8 cellular contexts compared by ENCODE assay signal in genomic region chr15:43776101-43776717, GRCh38. TPM values are rescaled to one million over a fixed set of nuclear protein-coding genes. Genes with fewer than 3 reads are reported as not detected.
DNase-seq lines count a peak whose midpoint lies in the region; ATAC-seq, FAIRE-seq and TF ChIP-seq lines count a peak whose summit lies in the region.

No MANE protein-coding gene starts in this region.

- H3K27ac ChIP-seq in foreskin keratinocyte (peak overlapping the region; percentile 35), rectal smooth muscle tissue (ENCODE audit: low read depth, low read length) (peak overlapping the region; percentile 74)

- H3K27me3 ChIP-seq in foreskin keratinocyte (no peaks in the 10 kb centered on the region), rectal smooth muscle tissue (ENCODE audit: control insufficient read depth, insufficient read depth, low read length) (no peaks in the 10 kb centered on the region)

- peak overlapping the region; percentile 95 for H3K27ac Mint-ChIP-seq in activated CD8-positive, alpha-beta T cell treated with anti-CD3 and anti-CD28 coated beads, Interleukin-2, amount 10 ng/mL, durations not matched to agents 7 days and 5 days

- peak overlapping the region; percentile 47 for H3K9ac ChIP-seq in rectal smooth muscle tissue (ENCODE audit: low read length)

- DNase-seq in DMS53 treated with DMSO at 0.1 percent for 48 hours (lab: John Stamatoyannopoulos, UW; ENCODE audit: unreplicated experiment), result peak; percentile 51
- DNase-seq in activated CD8-positive, alpha-beta T cell treated with anti-CD3 and anti-CD28 coated beads, Interleukin-2, amount 10 ng/mL, durations not matched to agents 7 days and 5 days, result peak; percentile 42
- DNase-seq in foreskin keratinocyte, result peak; percentile 21 to 45
- DNase-seq in D721Med (ENCODE audit: insufficient read length, low spot score), result no peak
- DNase-seq in hippocampal formation (lab: John Stamatoyannopoulos, UW), result no peak

- H3K4me3 Mint-ChIP-seq in activated CD8-positive, alpha-beta T cell treated with anti-CD3 and anti-CD28 coated beads, Interleukin-2, amount 10 ng/mL, durations not matched to agents 7 days and 5 days, result peak overlapping the region; percentile 92

- H3K27me3 Mint-ChIP-seq in activated CD8-positive, alpha-beta T cell treated with anti-CD3 and anti-CD28 coated beads, Interleukin-2, amount 10 ng/mL, durations not matched to agents 7 days and 5 days (ENCODE audit: low read depth), result no peaks in the 10 kb centered on the region

- TF ChIP-seq CTCF in foreskin keratinocyte (conservative IDR thresholded peaks at IDR 0.05), result no peak
- no peak for TF ChIP-seq CTCF in D721Med (IDR thresholded peaks at IDR 0.05; ENCODE audit: insufficient read depth, missing control alignments)

- H3K4me3 ChIP-seq in rectal smooth muscle tissue (ENCODE audit: low read length), result peak overlapping the region; percentile 80

- ATAC-seq in GM19372 (IDR thresholded peaks at IDR 0.05; ENCODE audit: low read depth, unreplicated experiment) (peak; percentile 62), HG03432 (IDR thresholded peaks at IDR 0.05; ENCODE audit: unreplicated experiment) (peak; percentile 68), foreskin keratinocyte (peak; percentile 22)
- ATAC-seq in activated CD8-positive, alpha-beta T cell treated with anti-CD3 and anti-CD28 coated beads, Interleukin-2, amount 10 ng/mL, durations not matched to agents 7 days and 5 days, result no peak

- POLR2A ChIA-PET in activated CD8-positive, alpha-beta T cell treated with anti-CD3 and anti-CD28 coated beads, Interleukin-2, amount 10 ng/mL, durations not matched to agents 7 days and 5 days (lab: Charles Lee), result interaction anchor here (0.6 to 2.7 kb wide), 8 partner anchors 12 to 51 kb away, joined by 3 to 18 read pairs (median 6); partner anchors contain the start of genes HYPK, MFAP1 and SERINC4

- H3K36me3 Mint-ChIP-seq in activated CD8-positive, alpha-beta T cell treated with anti-CD3 and anti-CD28 coated beads, Interleukin-2, amount 10 ng/mL, durations not matched to agents 7 days and 5 days (ENCODE audit: low read depth), result peaks cover 37% of the 10 kb centered on the region

- peaks cover 13% of the 10 kb centered on the region for H3K36me3 ChIP-seq in rectal smooth muscle tissue (ENCODE audit: control insufficient read depth, insufficient read depth, low read length)

- H3K4me1 Mint-ChIP-seq in activated CD8-positive, alpha-beta T cell treated with anti-CD3 and anti-CD28 coated beads, Interleukin-2, amount 10 ng/mL, durations not matched to agents 7 days and 5 days (ENCODE audit: low read depth), result peaks cover 28% of the 10 kb centered on the region

- FAIRE-seq in D721Med (lab: Jason Lieb, UNC), result no peak

- H3K4me1 ChIP-seq in foreskin keratinocyte, result peaks cover 4% of the 10 kb centered on the region
- H3K4me1 ChIP-seq in rectal smooth muscle tissue (ENCODE audit: control insufficient read depth, insufficient read depth, low read length), result no peaks in the 10 kb centered on the region

- no peaks in the 10 kb centered on the region for H3K9me3 Mint-ChIP-seq in activated CD8-positive, alpha-beta T cell treated with anti-CD3 and anti-CD28 coated beads, Interleukin-2, amount 10 ng/mL, durations not matched to agents 7 days and 5 days (ENCODE audit: insufficient read depth)

- CTCF ChIA-PET in activated CD8-positive, alpha-beta T cell treated with anti-CD3 and anti-CD28 coated beads, Interleukin-2, amount 10 ng/mL, durations not matched to agents 7 days and 5 days (lab: Charles Lee), result interaction anchor here (0.6 to 3.6 kb wide), 17 partner anchors 11 to 1835 kb away, joined by 3 to 42 read pairs (median 6); partner anchors contain the start of genes HYPK, MFAP1, PDIA3 and SERF2

RNA-seq across cellular contexts. Expression of gene ELL3, which starts 0.6 kb away (rescaled TPM):
- 1 to 10 TPM; 3.1 to 4.4 TPM for total RNA-seq in activated CD8-positive, alpha-beta T cell treated with anti-CD3 and anti-CD28 coated beads, Interleukin-2, amount 10 ng/mL, durations not matched to agents 7 days and 5 days
- total RNA-seq in foreskin keratinocyte, result 3.4 and 4.2 TPM in 2 replicates
- 1.9 and 3.0 TPM in 2 replicates for polyA plus RNA-seq in foreskin keratinocyte

RNA-seq across cellular contexts. Expression of gene SERF2, which starts 15.9 kb away (rescaled TPM):
- total RNA-seq in activated CD8-positive, alpha-beta T cell treated with anti-CD3 and anti-CD28 coated beads, Interleukin-2, amount 10 ng/mL, durations not matched to agents 7 days and 5 days, result 1,000 to 10,000 TPM; 1,025 to 1,042 TPM
- total RNA-seq in foreskin keratinocyte, result 621 and 692 TPM in 2 replicates
- 982 and 1,148 TPM in 2 replicates for polyA plus RNA-seq in foreskin keratinocyte

RNA-seq across cellular contexts. Expression of gene SERINC4, which starts 23.8 kb away (rescaled TPM):
- total RNA-seq in activated CD8-positive, alpha-beta T cell treated with anti-CD3 and anti-CD28 coated beads, Interleukin-2, amount 10 ng/mL, durations not matched to agents 7 days and 5 days, result under 1 TPM; 0.21 to 0.39 TPM
- 0.04 and 0.07 TPM in 2 replicates for total RNA-seq in foreskin keratinocyte
- polyA plus RNA-seq in foreskin keratinocyte, result 0.06 and 0.08 TPM in 2 replicates

RNA-seq across cellular contexts. Expression of gene HYPK, which starts 24.2 kb away (rescaled TPM):
- total RNA-seq in activated CD8-positive, alpha-beta T cell treated with anti-CD3 and anti-CD28 coated beads, Interleukin-2, amount 10 ng/mL, durations not matched to agents 7 days and 5 days, result 10 to 100 TPM; 15.8 to 19.9 TPM
- 2.9 and 5.4 TPM in 2 replicates for total RNA-seq in foreskin keratinocyte
- polyA plus RNA-seq in foreskin keratinocyte, result 2.1 and 3.0 TPM in 2 replicates

RNA-seq across cellular contexts. Expression of gene PDIA3, which starts 30.0 kb away (rescaled TPM):
- 100 to 1,000 TPM; 306 to 313 TPM for total RNA-seq in activated CD8-positive, alpha-beta T cell treated with anti-CD3 and anti-CD28 coated beads, Interleukin-2, amount 10 ng/mL, durations not matched to agents 7 days and 5 days
- 398 and 451 TPM in 2 replicates for total RNA-seq in foreskin keratinocyte
- 463 and 468 TPM in 2 replicates for polyA plus RNA-seq in foreskin keratinocyte

Comparison
In these comparisons a context has a peak if more than half of its experiments do, and no peak if none do; other contexts are left out.
1. DNase-seq: peak in DMS53 treated with DMSO at 0.1 percent for 48 hours (single experiment), activated CD8-positive, alpha-beta T cell treated with anti-CD3 and anti-CD28 coated beads, Interleukin-2, amount 10 ng/mL, durations not matched to agents 7 days and 5 days (single experiment) and foreskin keratinocyte (2 of 2); none in D721Med (single experiment) and hippocampal formation (0 of 2).